In the genomic region with DNA sequence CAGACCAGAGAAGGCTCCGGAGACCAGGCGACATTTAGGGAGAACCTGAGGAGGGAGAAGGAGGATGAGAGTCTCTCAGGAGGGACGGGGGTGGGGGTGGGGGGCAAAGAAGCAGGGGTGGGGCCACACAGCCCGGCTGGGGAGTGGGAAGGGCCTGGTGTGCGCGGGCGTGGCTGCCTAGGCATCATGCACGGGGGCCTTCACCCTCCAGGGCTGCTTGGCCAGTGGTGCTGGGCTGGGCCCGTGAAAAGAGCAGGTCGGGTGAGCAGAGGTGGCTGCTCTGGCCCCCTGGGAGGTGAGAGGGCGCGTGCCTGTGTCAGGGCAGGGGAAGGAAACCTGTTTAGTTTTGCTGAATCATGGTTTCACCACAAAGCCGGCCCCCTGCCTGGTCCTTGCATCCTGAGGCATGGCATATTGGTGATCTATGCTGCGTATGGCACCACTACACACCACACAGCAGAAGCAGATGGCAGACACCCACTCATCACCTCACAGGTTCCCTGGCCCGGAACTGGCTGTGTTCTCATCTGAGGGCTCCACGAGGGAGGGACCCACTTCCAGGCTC, we compare ENCODE assay signal across 22 cellular contexts.
"Had no signal": no experiment of that assay in that cellular context is flagged by ENCODE, and none has a peak within 500 bp of the region (broad histone marks: within the 10 kb centered on the region; RNA-seq: fewer than 3 reads in every experiment).

No MANE protein-coding gene starts in this region.

- H3K4me3 ChIP-seq: hepatocyte, lower lobe of right lung, upper lobe of left lung had no signal

- ATAC-seq: activated CD4-positive, alpha-beta T cell treated with anti-CD3 and anti-CD28 coated beads for 36 hours; effector memory CD8-positive, alpha-beta T cell; esophagus mucosa; left lobe of liver; lower lobe of right lung; sciatic nerve had no signal

- H3K27me3 ChIP-seq: hepatocyte, upper lobe of left lung had no signal

- H3K4me3 Mint-ChIP-seq: activated B cell treated with CpG ODN at 0.5 μM for 24 hours; activated CD4-positive, alpha-beta T cell treated with anti-CD3 and anti-CD28 coated beads for 36 hours; activated naive CD8-positive, alpha-beta T cell treated with anti-CD3 and anti-CD28 coated beads for 36 hours; activated T-helper 1 cell treated with anti-CD3 and anti-CD28 coated beads, Interleukin-12 subunit alpha, Interleukin-12 subunit beta, Interleukin-2, Interleukin-4 antibody, amounts not matched to agents 30 ng/mL and 10 ng/mL and 1 ng/mL, durations not matched to agents 14 hours and 24 hours and 36 hours; central memory CD8-positive, alpha-beta T cell; effector memory CD8-positive, alpha-beta T cell; immature natural killer cell; naive B cell had no signal

- H3K79me2 ChIP-seq: hepatocyte had no signal

- H3K4me2 ChIP-seq: hepatocyte had no signal

- H3K9me3 ChIP-seq: lower lobe of right lung, upper lobe of left lung had no signal

- H3K36me3 Mint-ChIP-seq: activated naive CD8-positive, alpha-beta T cell treated with anti-CD3 and anti-CD28 coated beads for 36 hours; immature natural killer cell; naive B cell had no signal

- H3K36me3 ChIP-seq: lower lobe of right lung, upper lobe of left lung had no signal

- H3K9me3 Mint-ChIP-seq: activated B cell treated with CpG ODN at 0.5 μM for 24 hours; activated naive CD8-positive, alpha-beta T cell treated with anti-CD3 and anti-CD28 coated beads for 36 hours; activated T-helper 1 cell treated with anti-CD3 and anti-CD28 coated beads, Interleukin-12 subunit alpha, Interleukin-12 subunit beta, Interleukin-2, Interleukin-4 antibody, amounts not matched to agents 30 ng/mL and 10 ng/mL and 1 ng/mL, durations not matched to agents 14 hours and 24 hours and 36 hours; central memory CD8-positive, alpha-beta T cell; effector memory CD8-positive, alpha-beta T cell; immature natural killer cell had no signal

- H2AFZ ChIP-seq: hepatocyte had no signal

- H3K4me1 Mint-ChIP-seq: central memory CD8-positive, alpha-beta T cell; immature natural killer cell; naive B cell had no signal

- H3K27ac Mint-ChIP-seq: activated B cell treated with CpG ODN at 0.5 μM for 24 hours; activated CD4-positive, alpha-beta T cell treated with anti-CD3 and anti-CD28 coated beads for 36 hours; activated naive CD8-positive, alpha-beta T cell treated with anti-CD3 and anti-CD28 coated beads for 36 hours; activated T-helper 1 cell treated with anti-CD3 and anti-CD28 coated beads, Interleukin-12 subunit alpha, Interleukin-12 subunit beta, Interleukin-2, Interleukin-4 antibody, amounts not matched to agents 30 ng/mL and 10 ng/mL and 1 ng/mL, durations not matched to agents 14 hours and 24 hours and 36 hours; effector memory CD8-positive, alpha-beta T cell; immature natural killer cell; naive B cell had no signal

- H3K4me1 ChIP-seq: lower lobe of right lung, upper lobe of left lung had no signal

- DNase-seq: activated B cell treated with CpG ODN at 0.5 μM for 24 hours; activated CD4-positive, alpha-beta T cell treated with anti-CD3 and anti-CD28 coated beads for 36 hours; activated CD4-positive, alpha-beta T cell treated with anti-CD3 and anti-CD28 coated beads, Interleukin-2, amount 50 U/mL, for 48 hours; activated naive CD8-positive, alpha-beta T cell treated with anti-CD3 and anti-CD28 coated beads for 36 hours; effector memory CD8-positive, alpha-beta T cell; foreskin melanocyte; immature natural killer cell; lower lobe of right lung; naive B cell; occipital lobe; stimulated activated CD4-positive, alpha-beta T cell treated with anti-CD3 and anti-CD28 coated beads, Interleukin-2, amount 100 ng/mL, for 48 hours; stimulated activated CD8-positive, alpha-beta memory T cell treated with anti-CD3 and anti-CD28 coated beads, Interleukin-4, amount 100 ng/mL, for 48 hours; stimulated activated naive CD4-positive, alpha-beta T cell; T-helper 1 cell; T-helper 9 cell had no signal

- H3K27ac ChIP-seq: hepatocyte, lower lobe of right lung, upper lobe of left lung had no signal
